In the genomic region with DNA sequence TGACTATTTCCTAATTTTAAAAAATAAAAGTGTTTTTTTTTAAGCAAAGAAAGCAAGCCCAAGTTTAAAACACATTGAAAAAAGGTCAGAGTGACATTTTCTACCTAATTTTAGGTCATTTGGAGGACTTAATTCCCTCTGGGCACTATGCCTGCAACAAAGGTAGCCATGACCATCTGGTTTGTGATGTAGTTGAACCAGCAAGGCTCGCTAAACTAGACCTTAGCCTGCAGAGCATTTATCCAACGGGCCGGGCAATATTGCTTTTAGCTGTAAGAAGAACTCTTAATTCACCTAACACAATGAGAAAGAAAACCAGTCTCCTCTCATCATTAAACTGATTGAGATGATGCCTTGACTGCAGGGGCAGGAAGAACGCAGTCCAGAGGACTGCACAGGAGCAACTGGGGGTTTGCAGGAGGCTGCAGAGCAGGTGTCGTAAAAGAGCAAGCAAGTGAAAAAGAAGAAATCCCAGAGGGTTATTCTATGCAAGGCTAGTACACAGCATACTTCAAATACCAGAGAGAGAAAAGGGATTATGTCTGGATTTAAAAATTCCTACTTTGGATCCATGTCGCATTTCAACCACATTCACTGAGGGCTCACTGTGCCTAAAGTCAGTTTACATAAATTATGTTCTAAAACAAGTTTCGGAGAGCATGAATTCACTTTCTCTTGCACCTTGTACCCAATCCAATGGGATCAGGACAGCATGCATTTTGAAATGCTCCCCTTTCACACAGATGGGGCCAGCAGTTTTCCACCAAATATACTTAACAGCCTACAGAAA, we compare ENCODE assay signal across 11 cellular contexts. TPM values are rescaled to one million over a fixed set of nuclear protein-coding genes. Genes with fewer than 3 reads are reported as not detected.
A peak's percentile ranks its signal among the peaks of the same experiment; 100 is the strongest.
DNase-seq lines count a peak whose midpoint lies in the region; ATAC-seq and TF ChIP-seq lines count a peak whose summit lies in the region.
"Had no signal": no experiment of that assay in that cellular context is flagged by ENCODE, and none has a peak within 500 bp of the region (broad histone marks: within the 10 kb centered on the region; RNA-seq: fewer than 3 reads in every experiment).

No MANE protein-coding gene starts in this region.

- no peak for TF ChIP-seq CTCF in endodermal cell (conservative IDR thresholded peaks at IDR 0.05)
- no peak for TF ChIP-seq CTCF in nephron progenitor cell (IDR thresholded peaks at IDR 0.05)

- peaks cover 98% of the 10 kb centered on the region for H3K36me3 ChIP-seq in BLaER1
- H3K36me3 ChIP-seq in endodermal cell (ENCODE audit: control insufficient read depth, insufficient read depth, low read length) = no peaks in the 10 kb centered on the region

- peak overlapping the region; percentile 6 for H3K27ac Mint-ChIP-seq in endodermal cell
- peak overlapping the region; percentile 58 for H3K27ac Mint-ChIP-seq in nephron progenitor cell

- H3K4me3 Mint-ChIP-seq in endodermal cell (no peak overlapping the region), nephron progenitor cell (no peak overlapping the region)

- H4K20me1 ChIP-seq in BLaER1 = peaks cover 99% of the 10 kb centered on the region

- DNase-seq in NCI-H69 (lab: John Stamatoyannopoulos, UW) = peak; percentile 51
- DNase-seq in endodermal cell = no peak
- no peak for DNase-seq in nephron progenitor cell
- DNase-seq in activated naive CD4-positive, alpha-beta T cell treated with anti-CD3 and anti-CD28 coated beads, Interleukin-2, amount 50 U/mL, for 16 hours = no peak
- no peak for DNase-seq in hepatic stellate cell (ENCODE audit: low spot score)
- no peak for DNase-seq in activated T-cell treated with anti-CD3 and anti-CD28 coated beads, Interleukin-2, amount 50 U/mL, for 48 hours
- DNase-seq: activated effector memory CD4-positive, alpha-beta T cell treated with Interleukin-2 at 50 U/mL for 16 hours; NCI-H146 had no signal

- no peak for ATAC-seq in GM19452 (IDR thresholded peaks at IDR 0.05; ENCODE audit: unreplicated experiment)

- H3K4me1 ChIP-seq in BLaER1 (peaks cover 92% of the 10 kb centered on the region), endodermal cell (ENCODE audit: control insufficient read depth, insufficient read depth, low read length) (peaks cover 6% of the 10 kb centered on the region)

- peak overlapping the region; percentile 16 for H3K4me2 ChIP-seq in BLaER1

- no peaks in the 10 kb centered on the region for H3K27me3 Mint-ChIP-seq in endodermal cell (ENCODE audit: insufficient read depth)
- H3K27me3 Mint-ChIP-seq in nephron progenitor cell (ENCODE audit: low read depth, poor library complexity) = peaks cover 10% of the 10 kb centered on the region

- H3K4me1 Mint-ChIP-seq in endodermal cell (peaks cover 16% of the 10 kb centered on the region), nephron progenitor cell (peaks cover 58% of the 10 kb centered on the region)

- H3K4me3 ChIP-seq in BLaER1 (no peak overlapping the region), endodermal cell (ENCODE audit: low read length) (no peak overlapping the region)
- H3K4me3 ChIP-seq: BLaER1 treated with 17β-estradiol and CSF1 and Interleukin-3, amounts not matched to agents 10 nM and 100 nM had no signal

- H3K27me3 ChIP-seq in BLaER1 = no peaks in the 10 kb centered on the region
- no peaks in the 10 kb centered on the region for H3K27me3 ChIP-seq in endodermal cell (ENCODE audit: control insufficient read depth, insufficient read depth, low read length, poor library complexity, severe bottlenecking)
- H3K27me3 ChIP-seq: BLaER1 treated with 17β-estradiol and CSF1 and Interleukin-3, amounts not matched to agents 10 nM and 100 nM had no signal

- peaks cover 6% of the 10 kb centered on the region for H3K36me3 Mint-ChIP-seq in endodermal cell (ENCODE audit: low read depth)
- peaks cover 10% of the 10 kb centered on the region for H3K36me3 Mint-ChIP-seq in nephron progenitor cell (ENCODE audit: low read depth)

- H3K9ac ChIP-seq in BLaER1 = no peak overlapping the region
- no peak overlapping the region for H3K9ac ChIP-seq in endodermal cell (ENCODE audit: extremely low read depth, low read length, poor library complexity, severe bottlenecking)
- H3K9ac ChIP-seq: BLaER1 treated with 17β-estradiol and CSF1 and Interleukin-3, amounts not matched to agents 10 nM and 100 nM had no signal

- H3K9me3 ChIP-seq in BLaER1 = no peaks in the 10 kb centered on the region
- H3K9me3 ChIP-seq in endodermal cell (ENCODE audit: control insufficient read depth, low read length) = no peaks in the 10 kb centered on the region
- H3K9me3 ChIP-seq: BLaER1 treated with 17β-estradiol and CSF1 and Interleukin-3, amounts not matched to agents 10 nM and 100 nM had no signal

- no peak overlapping the region for H3K27ac ChIP-seq in BLaER1
- H3K27ac ChIP-seq in endodermal cell (ENCODE audit: low read depth, low read length) = no peak overlapping the region
- H3K27ac ChIP-seq: BLaER1 treated with 17β-estradiol and CSF1 and Interleukin-3, amounts not matched to agents 10 nM and 100 nM had no signal

- WGBS in endodermal cell (ENCODE audit: insufficient coverage in 1 of 2, insufficient read length in 1 of 2), 2 experiments = 92 to 95% methylated on average over 7 of the region's 7 CpGs

- no peaks in the 10 kb centered on the region for H3K9me3 Mint-ChIP-seq in endodermal cell
- H3K9me3 Mint-ChIP-seq in nephron progenitor cell = no peaks in the 10 kb centered on the region

RNA-seq across cellular contexts. Expression of gene TRAF3IP2, which starts 12.8 kb away (rescaled TPM):
- 10 to 100 TPM; 15.1 to 18.8 TPM for total RNA-seq in endodermal cell
- 3.9 TPM for polyA plus RNA-seq in endodermal cell (2013, experiment 1 of 2)
- polyA plus RNA-seq in endodermal cell (2013, experiment 2 of 2) = 5.3 TPM
